9 cellular contexts compared by ENCODE assay signal in the genomic region with DNA sequence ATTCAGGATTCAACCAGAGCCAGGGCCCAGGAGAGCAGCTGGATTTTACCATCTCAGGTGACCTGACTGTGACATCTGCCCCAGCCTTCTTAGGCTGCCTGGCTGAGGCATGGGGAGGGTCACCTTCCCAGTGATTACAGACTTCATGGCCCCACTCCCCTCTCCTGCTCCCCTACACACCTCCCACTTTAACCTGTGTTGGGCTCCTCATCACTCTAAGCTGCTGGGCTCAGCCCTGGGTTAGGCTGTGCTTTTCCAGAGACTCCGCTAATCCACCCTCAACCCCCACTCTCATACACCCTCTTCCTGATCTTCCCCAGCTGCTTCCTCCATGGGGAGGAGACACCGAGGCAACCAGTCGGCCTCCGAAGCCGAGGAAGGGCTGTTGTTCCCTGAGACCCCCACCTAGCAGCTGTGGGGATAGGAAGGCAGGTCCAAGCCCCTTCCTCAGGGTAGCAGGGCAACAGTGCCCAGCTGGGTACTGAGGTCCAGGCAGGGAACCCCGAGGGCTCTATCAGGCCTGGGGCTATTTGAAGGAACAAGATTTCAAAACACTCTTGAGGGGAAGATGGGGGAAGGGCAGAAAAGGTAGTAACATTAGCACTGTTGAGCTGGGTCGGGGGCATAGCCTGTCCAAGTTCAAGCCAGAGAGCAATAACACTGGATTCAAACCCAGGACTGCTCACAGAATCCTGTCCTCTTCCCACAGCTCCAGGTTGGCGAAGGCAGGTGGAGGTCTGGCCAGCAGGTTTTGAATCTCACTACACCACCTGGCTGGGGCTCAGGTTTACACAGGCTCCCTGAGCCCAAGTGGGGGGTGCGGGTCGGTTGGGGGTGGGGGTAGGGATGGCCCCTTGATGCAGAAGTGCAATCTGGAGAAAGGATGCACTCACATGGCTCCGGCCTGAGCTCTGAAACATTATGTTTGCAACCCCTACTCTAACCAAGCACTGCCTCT. TPM values are rescaled to one million over a fixed set of nuclear protein-coding genes. Genes with fewer than 3 reads are reported as not detected.
DNase-seq lines count a peak whose midpoint lies in the region; ATAC-seq and TF ChIP-seq lines count a peak whose summit lies in the region.
"Had no signal": no experiment of that assay in that cellular context is flagged by ENCODE, and none has a peak within 500 bp of the region (broad histone marks: within the 10 kb centered on the region; RNA-seq: fewer than 3 reads in every experiment).

No MANE protein-coding gene starts in this region.

- intact Hi-C loops in adrenal gland (cut with DNase I) = loop anchor here in 1 of 2 donors (10.0 kb wide), 1 partner anchor 57 kb away; no protein-coding TSS in a partner anchor

- no peak for TF ChIP-seq POLR2A in adrenal gland (IDR thresholded peaks at IDR 0.05)

- H3K4me3 ChIP-seq in AG04450 (ENCODE audit: low read depth, low read length) (no peak overlapping the region), HEK293 (ENCODE audit: low read depth, low read length) (no peak overlapping the region), adrenal gland (no peak overlapping the region), muscle layer of duodenum (ENCODE audit: low read depth in 1 of 2, low read length in 2 of 2) (peak overlapping the region; percentile 70 to 77)

- POLR2A ChIA-PET in AG04450 (lab: Yijun Ruan, JAX) = no interaction called here
- POLR2A ChIA-PET in HEK293 (lab: Yijun Ruan, JAX) = interaction anchor here (0.9 kb wide), 3 partner anchors 11 to 64 kb away, joined by 3 to 8 read pairs (median 4); a partner anchor contains a TSS

- H3K36me3 ChIP-seq in HEK293 (ENCODE audit: control insufficient read depth in 2 of 2, insufficient read depth in 1 of 2, low read length in 2 of 2) (peaks cover 2 to 4% of the 10 kb centered on the region in 2 experiments; a peak in 2 of 3 replicates), adrenal gland (replicated peaks in 1 of 2) (no peaks in the 10 kb centered on the region), muscle layer of duodenum (ENCODE audit: control insufficient read depth in 1 of 2, insufficient read depth in 2 of 2, low read length in 2 of 2) (peaks cover 0 to 5% of the 10 kb centered on the region in 2 donors)

- H3K4me1 ChIP-seq in HEK293 (ENCODE audit: control insufficient read depth, insufficient read depth, low read length) (no peaks in the 10 kb centered on the region; the same call in 1 of the 2 replicates), adrenal gland (replicated peaks in 1 of 2) (peaks cover 6 to 39% of the 10 kb centered on the region in 2 donors), muscle layer of duodenum (ENCODE audit: control insufficient read depth in 1 of 2, insufficient read depth in 2 of 2, low read length in 2 of 2) (peaks cover 4 to 38% of the 10 kb centered on the region in 2 donors)

- peak overlapping the region; percentile 34 for H3K27ac ChIP-seq in AG04450 (ENCODE audit: low read depth, low read length)
- no peak overlapping the region for H3K27ac ChIP-seq in HEK293 (ENCODE audit: extremely low read depth, low read depth, low read length)
- H3K27ac ChIP-seq in adrenal gland = peak overlapping the region in 3 of 5 donors; percentile 26 to 91 (median 86)
- H3K27ac ChIP-seq in muscle layer of duodenum (ENCODE audit: low read length) = peak overlapping the region; percentile 90

- H3K27me3 ChIP-seq in AG04450 (ENCODE audit: control insufficient read depth, insufficient read depth, low read length) = no peaks in the 10 kb centered on the region
- H3K27me3 ChIP-seq in adrenal gland = no peaks in the 10 kb centered on the region
- no peaks in the 10 kb centered on the region for H3K27me3 ChIP-seq in muscle layer of duodenum (ENCODE audit: low read depth, low read length)

- ATAC-seq in HG03432 (IDR thresholded peaks at IDR 0.05; ENCODE audit: unreplicated experiment) = no peak

- H3K9me3 ChIP-seq in AG04450 (ENCODE audit: control insufficient read depth, insufficient read depth, low read length) (no peaks in the 10 kb centered on the region), HEK293 (ENCODE audit: control insufficient read depth, insufficient read depth, low read depth, low read length) (no peaks in the 10 kb centered on the region), adrenal gland (replicated peaks in 1 of 3) (no peaks in the 10 kb centered on the region), muscle layer of duodenum (ENCODE audit: control insufficient read depth in 1 of 2, low read length in 2 of 2) (no peaks in the 10 kb centered on the region)

- no peak for DNase-seq in AG04450 (ENCODE audit: low read depth, low spot score)
- no peak for DNase-seq in adrenal gland
- no peak for DNase-seq in NCI-H446 (lab: John Stamatoyannopoulos, UW)
- DNase-seq in activated CD8-positive, alpha-beta memory T cell treated with anti-CD3 and anti-CD28 coated beads, Interleukin-2, amount 50 U/mL, for 4 hours = no peak
- no peak for DNase-seq in NCI-H226
- DNase-seq: NCI-H2081 had no signal

- CTCF ChIA-PET in AG04450 (lab: Charles Lee) = interaction anchor here (1.4 to 3.4 kb wide), 5 partner anchors 10 to 61 kb away, joined by 3 to 32 read pairs (median 11); no protein-coding TSS in a partner anchor
- CTCF ChIA-PET in HEK293 (lab: Yijun Ruan, JAX) = interaction anchor here (0.6 to 6.1 kb wide), 7 partner anchors 10 to 64 kb away, joined by 3 to 68 read pairs (median 9); a partner anchor contains a TSS

- TF ChIP-seq CTCF in AG04450 (IDR thresholded peaks at IDR 0.05; ENCODE audit: low read depth, low read length) (no peak), HEK293 (tag by site-specific recombination; IDR thresholded peaks at IDR 0.05) (no peak), adrenal gland (IDR thresholded peaks at IDR 0.05) (no peak)

- 61 to 72% (median 70%) methylated on average over 9 to 11 of the region's 11 CpGs for WGBS in adrenal gland, 4 donors

TF ChIP-seq in HEK293, 187 proteins besides CTCF, POLR2A, EP300 and RAD21 (continues in another document):
- no peak for TF ChIP-seq ZNF140 (tag by site-specific recombination; IDR thresholded peaks at IDR 0.05)
- TF ChIP-seq IKZF3 (tag by site-specific recombination; IDR thresholded peaks at IDR 0.05) = 0 out of 2 replicates have a peak, but pooled peaks have one; percentile 10
- TF ChIP-seq GLIS1 (tag by site-specific recombination; IDR thresholded peaks at IDR 0.05) = no peak
- TF ChIP-seq ZFP69B (tag by site-specific recombination; IDR thresholded peaks at IDR 0.05) = no peak
- TF ChIP-seq ZNF324 (tag by site-specific recombination; IDR thresholded peaks at IDR 0.05) = no peak
- TF ChIP-seq, protein P1, sequence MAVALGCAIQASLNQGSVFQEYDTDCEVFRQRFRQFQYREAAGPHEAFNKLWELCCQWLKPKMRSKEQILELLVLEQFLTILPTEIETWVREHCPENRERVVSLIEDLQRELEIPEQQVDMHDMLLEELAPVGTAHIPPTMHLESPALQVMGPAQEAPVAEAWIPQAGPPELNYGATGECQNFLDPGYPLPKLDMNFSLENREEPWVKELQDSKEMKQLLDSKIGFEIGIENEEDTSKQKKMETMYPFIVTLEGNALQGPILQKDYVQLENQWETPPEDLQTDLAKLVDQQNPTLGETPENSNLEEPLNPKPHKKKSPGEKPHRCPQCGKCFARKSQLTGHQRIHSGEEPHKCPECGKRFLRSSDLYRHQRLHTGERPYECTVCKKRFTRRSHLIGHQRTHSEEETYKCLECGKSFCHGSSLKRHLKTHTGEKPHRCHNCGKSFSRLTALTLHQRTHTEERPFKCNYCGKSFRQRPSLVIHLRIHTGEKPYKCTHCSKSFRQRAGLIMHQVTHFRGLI (tag by site-specific recombination; IDR thresholded peaks at IDR 0.05) = peak; percentile 97
- TF ChIP-seq KLF16 (tag by site-specific recombination; IDR thresholded peaks at IDR 0.05) = no peak
- no peak; the same call in 1 of the 2 replicates for TF ChIP-seq ZBTB20 (tag by site-specific recombination; IDR thresholded peaks at IDR 0.05)
- TF ChIP-seq ZNF24 (tag by site-specific recombination; IDR thresholded peaks at IDR 0.05) = no peak
- peak; percentile 90 for TF ChIP-seq ZNF341 (tag by site-specific recombination; IDR thresholded peaks at IDR 0.05; ENCODE audit: low read depth)
- TF ChIP-seq, protein P2, sequence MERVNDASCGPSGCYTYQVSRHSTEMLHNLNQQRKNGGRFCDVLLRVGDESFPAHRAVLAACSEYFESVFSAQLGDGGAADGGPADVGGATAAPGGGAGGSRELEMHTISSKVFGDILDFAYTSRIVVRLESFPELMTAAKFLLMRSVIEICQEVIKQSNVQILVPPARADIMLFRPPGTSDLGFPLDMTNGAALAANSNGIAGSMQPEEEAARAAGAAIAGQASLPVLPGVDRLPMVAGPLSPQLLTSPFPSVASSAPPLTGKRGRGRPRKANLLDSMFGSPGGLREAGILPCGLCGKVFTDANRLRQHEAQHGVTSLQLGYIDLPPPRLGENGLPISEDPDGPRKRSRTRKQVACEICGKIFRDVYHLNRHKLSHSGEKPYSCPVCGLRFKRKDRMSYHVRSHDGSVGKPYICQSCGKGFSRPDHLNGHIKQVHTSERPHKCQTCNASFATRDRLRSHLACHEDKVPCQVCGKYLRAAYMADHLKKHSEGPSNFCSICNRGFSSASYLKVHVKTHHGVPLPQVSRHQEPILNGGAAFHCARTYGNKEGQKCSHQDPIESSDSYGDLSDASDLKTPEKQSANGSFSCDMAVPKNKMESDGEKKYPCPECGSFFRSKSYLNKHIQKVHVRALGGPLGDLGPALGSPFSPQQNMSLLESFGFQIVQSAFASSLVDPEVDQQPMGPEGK (tag by site-specific recombination; IDR thresholded peaks at IDR 0.05) = peak; percentile 38; the same call in 1 of the 2 replicates
- 0 out of 2 replicates have a peak, but pooled peaks have one; percentile 13 for TF ChIP-seq ZNF133 (tag by site-specific recombination; IDR thresholded peaks at IDR 0.05)
- no peak for TF ChIP-seq ZBTB1 (tag by site-specific recombination; IDR thresholded peaks at IDR 0.05)

RNA-seq across cellular contexts. Expression of a gene that starts 1.8 kb away (rescaled TPM):
- polyA plus RNA-seq in AG04450 (2011; rRNA removed) (43.8 and 56.6 TPM in 2 replicates), adrenal gland (10 to 100 TPM; 11.8 to 35.3 (median 33.5) TPM)
- polyA minus RNA-seq in AG04450 (2011; rRNA and poly(A)+ RNA removed) = 68.7 and 104 TPM in 2 replicates
- 10 to 100 TPM; 22.0 to 52.4 (median 31.6) TPM for total RNA-seq in adrenal gland

RNA-seq across cellular contexts. Expression of a gene that starts 46.5 kb away (rescaled TPM):
- polyA plus RNA-seq in AG04450 (2011; rRNA removed) (not detected in 2 replicates), adrenal gland (1 to 10 TPM in 2 of 3 donors, under 1 TPM in 1; 0.40 to 7.7 (median 7.5) TPM)
- not detected in 2 replicates for polyA minus RNA-seq in AG04450 (2011; rRNA and poly(A)+ RNA removed)
- 1 to 10 TPM in 3 of 8 donors, under 1 TPM in 4, not detected in 1; 0.23 to 1.3 (median 0.83) TPM for total RNA-seq in adrenal gland

RNA-seq across cellular contexts. Expression of a gene that starts 47.6 kb away (rescaled TPM):
- 15.9 and 17.8 TPM in 2 replicates for polyA plus RNA-seq in AG04450 (2011; rRNA removed)
- 14.0 and 15.8 TPM in 2 replicates for polyA minus RNA-seq in AG04450 (2011; rRNA and poly(A)+ RNA removed)
- total RNA-seq in adrenal gland = 10 to 100 TPM in 1 of 8 donors, 1 to 10 TPM in 7; 3.0 to 15.5 (median 7.0) TPM
- 10 to 100 TPM in 1 of 3 donors, 1 to 10 TPM in 2; 4.1 to 16.0 (median 8.0) TPM for polyA plus RNA-seq in adrenal gland

Comparison
In these comparisons a context has a peak if more than half of its experiments do, and no peak if none do; other contexts are left out.
1. H3K4me3 ChIP-seq: peak in muscle layer of duodenum (2 of 2); none in AG04450 (single experiment), HEK293 (single experiment) and adrenal gland (0 of 4).